In the genomic region with DNA sequence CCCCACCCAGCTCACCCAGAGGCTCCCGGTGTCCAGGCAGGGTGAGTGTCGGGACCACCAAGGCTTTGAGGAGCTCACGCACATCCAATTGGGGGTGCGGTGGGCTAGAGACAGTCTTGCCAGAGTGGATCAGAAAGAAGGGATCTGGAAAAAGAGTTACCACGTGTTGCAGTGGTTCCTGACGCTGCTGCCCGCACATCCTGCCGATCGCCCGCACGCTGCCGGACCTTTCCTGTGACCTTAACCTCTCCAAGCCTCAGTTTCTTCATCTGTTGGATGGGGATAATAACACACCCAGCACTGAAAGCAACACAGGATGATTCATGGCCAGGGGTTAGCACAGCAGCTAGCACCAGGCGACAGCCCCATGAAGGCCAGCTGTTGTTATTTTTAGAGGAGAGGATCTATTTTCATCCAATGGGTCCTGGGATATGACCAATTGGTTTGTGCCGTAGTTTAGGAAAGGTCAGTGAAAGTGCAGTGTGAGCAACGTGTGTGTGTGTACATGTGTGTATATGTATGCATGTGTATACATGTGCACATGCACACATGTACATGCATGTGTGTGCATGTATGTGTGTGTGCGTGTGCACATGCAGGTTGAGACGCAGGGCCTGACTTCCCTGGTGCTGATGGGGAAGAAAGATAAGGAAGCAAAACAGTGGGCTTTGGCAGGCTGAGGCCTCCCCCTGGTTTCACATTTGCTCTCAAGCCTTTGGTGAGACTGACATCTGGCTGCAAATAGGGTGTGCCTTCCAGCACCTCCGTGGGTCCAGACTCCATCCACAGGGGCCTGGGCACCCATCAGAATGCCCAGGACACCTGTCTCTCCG, we compare ENCODE assay signal across 14 cellular contexts.
A peak's percentile ranks its signal among the peaks of the same experiment; 100 is the strongest.
DNase-seq lines count a peak whose midpoint lies in the region; ATAC-seq, FAIRE-seq and TF ChIP-seq lines count a peak whose summit lies in the region.
"Had no signal": no experiment of that assay in that cellular context is flagged by ENCODE, and none has a peak within 500 bp of the region (broad histone marks: within the 10 kb centered on the region; RNA-seq: fewer than 3 reads in every experiment).

No MANE protein-coding gene starts in this region.

- no peak for DNase-seq in GM06990 (ENCODE audit: extremely low read depth, insufficient read length)
- no peak for DNase-seq in HTR-8/SVneo (ENCODE audit: insufficient read length, low spot score)
- peak; percentile 2 for DNase-seq in choroid plexus epithelial cell (ENCODE audit: low read depth)
- no peak for DNase-seq in activated gamma-delta T cell treated with Interleukin-2 at 50 U/mL for 16 hours
- DNase-seq in HK-2 (ENCODE audit: unreplicated experiment), result no peak
- DNase-seq: activated naive CD4-positive, alpha-beta T cell treated with anti-CD3 and anti-CD28 coated beads, Interleukin-2, amount 50 U/mL, for 16 hours; DMS79; mammary epithelial cell; NCI-H2081 treated with DMSO at 0.1 percent for 48 hours; PC-3 had no signal

- FAIRE-seq in HTR-8/SVneo (lab: Jason Lieb, UNC), result peak; percentile 85

- no peaks in the 10 kb centered on the region for H3K27me3 ChIP-seq in GM06990 (replicated peaks; ENCODE audit: control insufficient read depth, insufficient read depth, low read length)
- no peaks in the 10 kb centered on the region for H3K27me3 ChIP-seq in neutrophil
- H3K27me3 ChIP-seq: vagina had no signal

- no peak overlapping the region for H3K4me3 ChIP-seq in GM06990 (replicated peaks; ENCODE audit: low read depth, low read length)
- no peak overlapping the region for H3K4me3 ChIP-seq in choroid plexus epithelial cell (ENCODE audit: low read depth, low read length)
- H3K4me3 ChIP-seq in neutrophil (ENCODE audit: low read depth in 1 of 2, low read length in 1 of 2), result peak overlapping the region; percentile 78 to 83
- H3K4me3 ChIP-seq: gastroesophageal sphincter, vagina had no signal

- H3K9me3 ChIP-seq in neutrophil, result no peaks in the 10 kb centered on the region
- H3K9me3 ChIP-seq: gastroesophageal sphincter, vagina had no signal

- H3K36me3 ChIP-seq in GM06990 (ENCODE audit: control insufficient read depth, insufficient read depth, low read length) (no peaks in the 10 kb centered on the region), neutrophil (peaks cover 67% of the 10 kb centered on the region)
- H3K36me3 ChIP-seq: gastroesophageal sphincter, vagina had no signal

- H3K27ac ChIP-seq in neutrophil, result peak overlapping the region; percentile 99
- H3K27ac ChIP-seq: gastroesophageal sphincter, vagina had no signal

- H3K4me1 ChIP-seq in neutrophil (ENCODE audit: control insufficient read depth in 1 of 2, insufficient read depth in 1 of 2, low read depth in 1 of 2, low read length in 1 of 2), result peaks cover 82 to 86% of the 10 kb centered on the region in 2 experiments
- H3K4me1 ChIP-seq: gastroesophageal sphincter, vagina had no signal

- TF ChIP-seq CTCF in GM06990 (IDR thresholded peaks at IDR 0.05; ENCODE audit: insufficient read depth, low read length, poor library complexity, severe bottlenecking), result peak; percentile 17
- TF ChIP-seq CTCF in choroid plexus epithelial cell (conservative IDR thresholded peaks at IDR 0.05; ENCODE audit: low read depth, low read length), result no peak
- TF ChIP-seq CTCF in neutrophil (IDR thresholded peaks at IDR 0.05), result no peak

- no peak for ATAC-seq in GM21717 (IDR thresholded peaks at IDR 0.05; ENCODE audit: unreplicated experiment)
- ATAC-seq: gastroesophageal sphincter, PC-3 had no signal

Comparison
In these comparisons a context has a peak if more than half of its experiments do, and no peak if none do; other contexts are left out.
1. H3K4me3 ChIP-seq: peak in neutrophil (2 of 2); none in GM06990 (single experiment) and choroid plexus epithelial cell (single experiment).